Comparison of ENCODE assay signal across 10 cellular contexts in the genomic region with DNA sequence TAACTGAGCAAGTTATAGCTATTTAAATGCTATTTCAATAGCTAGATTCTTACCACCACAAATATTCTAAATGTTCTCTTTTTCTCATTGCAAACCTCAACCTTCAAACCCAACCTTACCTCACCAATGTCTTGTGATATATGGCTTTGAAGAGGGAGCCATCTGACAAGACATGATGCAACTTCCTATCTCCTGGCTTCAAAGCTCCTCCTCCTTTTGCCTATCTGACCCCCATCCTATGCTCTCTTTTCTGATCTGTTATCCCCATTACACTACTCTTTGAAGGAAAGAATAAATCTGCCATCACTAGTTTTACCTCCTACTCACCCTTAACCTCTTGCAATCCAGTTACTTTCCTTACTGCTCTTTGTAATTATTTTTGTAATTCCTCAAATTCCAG.
"Had no signal": no experiment of that assay in that cellular context is flagged by ENCODE, and none has a peak within 500 bp of the region (broad histone marks: within the 10 kb centered on the region; RNA-seq: fewer than 3 reads in every experiment).

No MANE protein-coding gene starts in this region.

- H3K9ac ChIP-seq: KMS-11 had no signal

- FAIRE-seq: H54 had no signal

- H3K4me2 ChIP-seq: KMS-11 had no signal

- DNase-seq: GOT3, H9, HCEC 1CT, HFFc6, IMR-90, Karpas-422, KBM-7 had no signal

- H3K27ac ChIP-seq: HL-60, KMS-11 had no signal
